10 cellular contexts compared by ENCODE assay signal in the genomic region with DNA sequence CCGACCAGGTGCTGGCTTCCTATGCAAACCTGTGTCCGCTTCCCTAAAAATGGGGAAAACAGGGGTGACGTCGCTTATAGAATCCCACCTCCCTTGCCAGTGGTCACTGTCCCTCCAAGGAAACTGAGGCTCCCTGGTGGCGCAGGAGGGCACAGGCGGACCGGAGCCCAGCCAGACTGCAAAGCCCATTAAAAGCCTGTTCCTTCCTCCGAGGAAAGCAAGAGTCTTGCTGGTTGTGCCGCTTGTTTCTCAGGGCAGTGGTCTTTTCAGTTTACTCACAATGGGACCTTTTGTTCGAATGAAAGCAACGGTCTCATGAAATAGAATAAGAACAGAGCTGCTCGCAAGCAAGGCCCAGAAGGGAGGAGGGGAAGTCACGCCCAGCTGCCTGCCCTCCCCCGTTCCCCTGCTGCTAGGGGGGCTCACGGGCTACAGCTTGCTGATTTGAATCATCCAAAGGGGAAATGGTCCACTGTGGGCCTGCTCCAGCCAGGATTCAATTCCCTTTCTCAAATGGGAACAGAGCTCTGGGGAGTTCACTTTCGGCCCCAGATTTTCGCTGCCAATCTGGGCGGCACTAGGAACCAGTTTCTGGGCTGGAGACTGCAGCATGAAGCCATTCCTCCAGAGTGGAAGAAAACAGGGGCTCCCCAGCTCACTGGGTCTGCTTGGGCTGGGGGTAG. TPM values are rescaled to one million over a fixed set of nuclear protein-coding genes. Genes with fewer than 3 reads are reported as not detected.
DNase-seq lines count a peak whose midpoint lies in the region; TF ChIP-seq lines count a peak whose summit lies in the region.
"Had no signal": no experiment of that assay in that cellular context is flagged by ENCODE, and none has a peak within 500 bp of the region (broad histone marks: within the 10 kb centered on the region; RNA-seq: fewer than 3 reads in every experiment).

No MANE protein-coding gene starts in this region.

- H3K36me3 Mint-ChIP-seq in nephron progenitor cell (ENCODE audit: low read depth) = no peaks in the 10 kb centered on the region
- H3K36me3 Mint-ChIP-seq: activated naive CD8-positive, alpha-beta T cell had no signal

- H3K9me3 Mint-ChIP-seq in nephron progenitor cell = no peaks in the 10 kb centered on the region

- DNase-seq in MV-4-11 (lab: John Stamatoyannopoulos, UW) (peak; percentile 68), esophagus muscularis mucosa (ENCODE audit: extremely low spot score) (no peak), nephron progenitor cell (peak; percentile 47), NCI-H2171 treated with DMSO at 0.1 percent for 48 hours (lab: John Stamatoyannopoulos, UW) (no peak), NCI-H2081 treated with DMSO at 0.1 percent for 48 hours (lab: John Stamatoyannopoulos, UW) (no peak), NCI-H748 (lab: John Stamatoyannopoulos, UW; ENCODE audit: unreplicated experiment) (no peak)
- no peak for DNase-seq in activated CD4-positive, CD25-positive, alpha-beta regulatory T cell (lab: John Stamatoyannopoulos, UW)

- H3K9me3 ChIP-seq in BLaER1 (no peaks in the 10 kb centered on the region), esophagus muscularis mucosa (no peaks in the 10 kb centered on the region)

- peak overlapping the region; percentile 79 for H3K27ac Mint-ChIP-seq in nephron progenitor cell
- H3K27ac Mint-ChIP-seq: activated naive CD8-positive, alpha-beta T cell had no signal

- intact Hi-C loops in esophagus muscularis mucosa (cut with DNase I) = no loop called here

- peak overlapping the region; percentile 42 for H3K4me3 Mint-ChIP-seq in nephron progenitor cell
- H3K4me3 Mint-ChIP-seq: activated naive CD8-positive, alpha-beta T cell had no signal

- H3K4me1 Mint-ChIP-seq in nephron progenitor cell = peaks cover 68% of the 10 kb centered on the region

- no peaks in the 10 kb centered on the region for H3K27me3 Mint-ChIP-seq in nephron progenitor cell (ENCODE audit: low read depth, poor library complexity)
- H3K27me3 Mint-ChIP-seq: activated naive CD8-positive, alpha-beta T cell had no signal

- H3K27ac ChIP-seq in BLaER1 (peak overlapping the region; percentile 87), esophagus muscularis mucosa (replicated peaks in 1 of 4) (peak overlapping the region; percentile 49 to 63 (median 59))
- H3K27ac ChIP-seq: C4-2B had no signal

- peak overlapping the region; percentile 55 for H3K4me3 ChIP-seq in BLaER1
- peak overlapping the region in 3 of 4 donors; percentile 1 to 40 (median 37) for H3K4me3 ChIP-seq in esophagus muscularis mucosa

- H3K27me3 ChIP-seq in BLaER1 (no peaks in the 10 kb centered on the region), esophagus muscularis mucosa (peaks cover 0 to 16% (median 0%) of the 10 kb centered on the region in 4 donors)

- H3K36me3 ChIP-seq in BLaER1 (no peaks in the 10 kb centered on the region), esophagus muscularis mucosa (no peaks in the 10 kb centered on the region)

- H3K4me1 ChIP-seq in BLaER1 = peaks cover 100% of the 10 kb centered on the region
- H3K4me1 ChIP-seq in esophagus muscularis mucosa = peaks cover 35 to 73% (median 47%) of the 10 kb centered on the region in 4 donors

- peak overlapping the region; percentile 69 for H3K9ac ChIP-seq in BLaER1

- no peaks in the 10 kb centered on the region for H4K20me1 ChIP-seq in BLaER1

- no peak for TF ChIP-seq CTCF in esophagus muscularis mucosa (IDR thresholded peaks at IDR 0.05)
- no peak for TF ChIP-seq CTCF in nephron progenitor cell (IDR thresholded peaks at IDR 0.05)

- 19% methylated on average over 16 of the region's 18 CpGs for WGBS in esophagus muscularis mucosa

- peak overlapping the region; percentile 98 for H3K4me2 ChIP-seq in BLaER1

- TF ChIP-seq POLR2A in esophagus muscularis mucosa (IDR thresholded peaks at IDR 0.05; ENCODE audit: low read depth) = no peak

- TF ChIP-seq EP300 in esophagus muscularis mucosa (IDR thresholded peaks at IDR 0.05) = no peak

RNA-seq across cellular contexts. Expression of a gene that starts 4.6 kb away (rescaled TPM):
- 10 to 100 TPM in 2 of 4 donors, 1 to 10 TPM in 2; 7.2 to 15.7 (median 10.0) TPM for total RNA-seq in esophagus muscularis mucosa

RNA-seq across cellular contexts. Expression of a gene that starts 40.4 kb away (rescaled TPM):
- 10 to 100 TPM in 1 of 4 donors, 1 to 10 TPM in 3; 3.6 to 12.2 (median 7.1) TPM for total RNA-seq in esophagus muscularis mucosa

Comparison
In these comparisons a context has a peak if more than half of its experiments do, and no peak if none do; other contexts are left out.
1. DNase-seq: peak in MV-4-11 (single experiment) and nephron progenitor cell (single experiment); none in esophagus muscularis mucosa (single experiment), activated CD4-positive, CD25-positive, alpha-beta regulatory T cell (0 of 4), NCI-H2171 treated with DMSO at 0.1 percent for 48 hours (single experiment), NCI-H2081 treated with DMSO at 0.1 percent for 48 hours (single experiment) and NCI-H748 (single experiment).